ENCODE assay signal across 28 cellular contexts in the genomic region with DNA sequence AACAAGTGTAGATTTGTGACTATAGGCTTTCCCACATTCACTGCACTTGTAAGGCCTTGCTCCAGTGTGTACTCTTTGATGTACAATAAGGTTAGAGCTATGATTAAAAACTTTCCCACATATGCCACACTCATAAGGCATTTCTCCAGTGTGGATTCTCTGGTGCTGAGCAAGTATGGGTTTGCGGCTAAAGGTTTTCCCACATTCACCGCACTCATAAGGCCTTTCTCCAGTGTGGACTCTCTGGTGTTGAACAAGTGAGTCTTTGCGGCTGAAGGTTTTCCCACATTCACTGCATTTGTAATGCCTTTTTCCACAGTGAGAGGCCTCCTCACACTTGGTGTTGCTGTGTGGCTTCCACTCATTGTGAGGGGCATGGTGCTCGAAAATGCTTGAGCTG. TPM values are rescaled to one million over a fixed set of nuclear protein-coding genes. Genes with fewer than 3 reads are reported as not detected.
DNase-seq lines count a peak whose midpoint lies in the region; ATAC-seq, FAIRE-seq and TF ChIP-seq lines count a peak whose summit lies in the region.
"Had no signal": no experiment of that assay in that cellular context is flagged by ENCODE, and none has a peak within 500 bp of the region (broad histone marks: within the 10 kb centered on the region; RNA-seq: fewer than 3 reads in every experiment).

No MANE protein-coding gene starts in this region.

- CTCF ChIA-PET in K562 (lab: Yijun Ruan, JAX; ENCODE audit: low intra/inter-chr PET ratio) = no interaction called here

- H3K9me1 ChIP-seq in K562 (ENCODE audit: control insufficient read depth, insufficient read depth, low read length) = no peaks in the 10 kb centered on the region

- no peak for FAIRE-seq in K562 (lab: Jason Lieb, UNC)
- FAIRE-seq: A549, GM12891, H54 had no signal

- H3K27ac ChIP-seq in K562 (ENCODE audit: extremely low read depth, low read depth, low read length) = no peak overlapping the region
- H3K27ac ChIP-seq in subcutaneous abdominal adipose tissue (ENCODE audit: low read depth, low read length) = no peak overlapping the region
- no peak overlapping the region for H3K27ac ChIP-seq in caudate nucleus (ENCODE audit: low read depth, low read length)
- H3K27ac ChIP-seq: A549, HL-60, uterus had no signal

- TF ChIP-seq EP300 in K562 (IDR thresholded peaks at IDR 0.05; ENCODE audit: low read length) = no peak

- no peak overlapping the region for H2AFZ ChIP-seq in K562 (ENCODE audit: low read depth, low read length)

- in situ Hi-C loops in K562 (cut with MboI) = no loop called here

- TF ChIP-seq CTCF in K562 (IDR thresholded peaks at IDR 0.05 in 2 of 3, conservative IDR thresholded peaks at IDR 0.05 in 1 of 3; ENCODE audit: insufficient read depth in 2 of 3, low read depth in 1 of 3, low read length in 3 of 3) = no peak
- no peak for TF ChIP-seq CTCF in fibroblast of the aortic adventitia (IDR thresholded peaks at IDR 0.05; ENCODE audit: insufficient read depth, low read length)

- H3K36me3 ChIP-seq in K562 (ENCODE audit: control insufficient read depth, insufficient read depth, low read length) (no peaks in the 10 kb centered on the region; the same call in 2 of the 3 replicates), subcutaneous abdominal adipose tissue (ENCODE audit: control insufficient read depth in 5 of 5, insufficient read depth in 5 of 5, low read length in 5 of 5) (peaks cover 33 to 50% (median 37%) of the 10 kb centered on the region in 5 donors)
- H3K36me3 ChIP-seq: uterus had no signal

- H3K9me3 ChIP-seq in K562 (replicated peaks; ENCODE audit: control insufficient read depth, insufficient read depth, low read depth, low read length) (peaks cover 11% of the 10 kb centered on the region), subcutaneous abdominal adipose tissue (ENCODE audit: control insufficient read depth in 5 of 5, low read length in 5 of 5) (peaks cover 70 to 82% (median 80%) of the 10 kb centered on the region in 5 donors)

- intact Hi-C loops in K562 (cut with micrococcal nuclease) = no loop called here

- H4K20me1 ChIP-seq in K562 (replicated peaks; ENCODE audit: control insufficient read depth, insufficient read depth, low read length) = no peaks in the 10 kb centered on the region

- H3K4me2 ChIP-seq in K562 (ENCODE audit: insufficient read depth, low read length) = no peak overlapping the region
- H3K4me2 ChIP-seq: A549 had no signal

- no peaks in the 10 kb centered on the region for H3K27me3 ChIP-seq in K562 (ENCODE audit: control insufficient read depth in 2 of 2, insufficient read depth in 2 of 2, low read length in 2 of 2)
- no peaks in the 10 kb centered on the region for H3K27me3 ChIP-seq in subcutaneous abdominal adipose tissue (ENCODE audit: control insufficient read depth in 5 of 5, insufficient read depth in 4 of 5, low read length in 5 of 5)
- H3K27me3 ChIP-seq: uterus had no signal

- H3K9ac ChIP-seq in K562 (ENCODE audit: insufficient read depth in 1 of 2, low read depth in 2 of 2, low read length in 2 of 2) (no peak overlapping the region), subcutaneous abdominal adipose tissue (ENCODE audit: low read length in 5 of 5) (no peak overlapping the region)

- H3K4me1 ChIP-seq in K562 (replicated peaks in 1 of 2; ENCODE audit: control insufficient read depth in 2 of 2, insufficient read depth in 2 of 2, low read length in 2 of 2) (peaks cover 0 to 7% of the 10 kb centered on the region in 2 experiments; a peak in 1 of 5 replicates), subcutaneous abdominal adipose tissue (ENCODE audit: control insufficient read depth in 5 of 5, insufficient read depth in 5 of 5, low read length in 5 of 5) (peaks cover 3 to 20% (median 15%) of the 10 kb centered on the region in 5 donors)
- H3K4me1 ChIP-seq: A549, uterus had no signal

- no peak for TF ChIP-seq RAD21 in K562 (CRISPR knock-in tag; conservative IDR thresholded peaks at IDR 0.05 in 1 of 2, IDR thresholded peaks at IDR 0.05 in 1 of 2)

- 17% methylated on average over 4 of the region's 4 CpGs for WGBS in K562 (ENCODE audit: insufficient coverage, low coverage, missing lambda C conversion rate)

- H3K79me2 ChIP-seq in K562 (ENCODE audit: control insufficient read depth, insufficient read depth, low read length) = no peaks in the 10 kb centered on the region

- no TSS peak for BruUV-seq in K562 (replicated peaks; lab: Mats Ljungman, UMichigan)

- POLR2A ChIA-PET in K562 (lab: Yijun Ruan, JAX) = no interaction called here

- peak; percentile 25 for DNase-seq in NCI-H2227 (lab: John Stamatoyannopoulos, UW; ENCODE audit: unreplicated experiment)
- DNase-seq in NCI-H2227 treated with DMSO at 0.1 percent for 48 hours (lab: John Stamatoyannopoulos, UW) = no peak
- DNase-seq in K562 (ENCODE audit: extremely low read depth in 1 of 4, low spot score in 3 of 4) = no peak
- peak; percentile 8 for DNase-seq in fibroblast of the aortic adventitia (ENCODE audit: low read depth)
- DNase-seq in caudate nucleus (lab: John Stamatoyannopoulos, UW) = no peak
- DNase-seq: activated CD4-positive, alpha-beta T cell treated with anti-CD3 and anti-CD28 coated beads, Interleukin-2, amount 50 U/mL, for 1 hour; aorta; effector CD4-positive, alpha-beta T cell; IMR-90; mesenchymal stem cell; naive B cell; NCI-H1436; NCI-H524; occipital lobe; SHP77 treated with DMSO at 0.1 percent for 48 hours; stimulated activated CD4-positive, alpha-beta T cell treated with anti-CD3 and anti-CD28 coated beads, Interleukin-1b, Interleukin-23, amount 100 ng/mL, for 48 hours; T-helper 9 cell; uterus had no signal

- ATAC-seq in K562 (no peak), HG02798 (IDR thresholded peaks at IDR 0.05; ENCODE audit: poor library complexity, unreplicated experiment) (no peak), HG02588 (IDR thresholded peaks at IDR 0.05; ENCODE audit: unreplicated experiment) (no peak)
- ATAC-seq: A549, esophagus mucosa had no signal

- H3K4me3 ChIP-seq in K562 (no peak overlapping the region), fibroblast of the aortic adventitia (ENCODE audit: low read depth, low read length) (no peak overlapping the region), subcutaneous abdominal adipose tissue (ENCODE audit: low read depth in 1 of 5, low read length in 5 of 5) (peak overlapping the region; percentile 33 to 95 (median 91))
- H3K4me3 ChIP-seq: A549, uterus had no signal

- TF ChIP-seq POLR2A in K562 (conservative IDR thresholded peaks at IDR 0.05) = no peak

RNA-seq across cellular contexts. Expression of gene ZNF772, which starts 3.7 kb away (rescaled TPM):
- total RNA-seq in K562 (2011; cell fraction: chromatin; rRNA removed; ENCODE audit: low replicate concordance) = 4.5 and 6.0 TPM in 2 replicates
- 3.9 and 5.3 TPM in 2 replicates for total RNA-seq in K562 (2011; cell fraction: nucleolus; rRNA removed)
- total RNA-seq in K562 (2011; cell fraction: nucleoplasm; rRNA removed) = 5.0 and 5.3 TPM in 2 replicates
- total RNA-seq in K562 (2014; rRNA removed) = 0.98 and 1.6 TPM in 2 replicates
- 1.3 and 2.0 TPM in 2 replicates for total RNA-seq in K562 (2014; rRNA removed; fragmentation: Illumina TruSeq; extraction: Trizol)
- 1.1 and 1.4 TPM in 2 replicates for total RNA-seq in K562 (2015; rRNA removed; fragmentation: Illumina TruSeq; extraction: Trizol)
- total RNA-seq in K562 (2021) = 1.2 and 1.3 TPM in 2 replicates
- polyA plus RNA-seq in K562 (2011; rRNA removed) = 0.70 and 1.9 TPM in 2 replicates
- 0.71 and 0.89 TPM in 2 replicates for polyA plus RNA-seq in K562 (2011; cell fraction: cytosol; rRNA removed)
- polyA plus RNA-seq in K562 (2011; cell fraction: nucleus; rRNA removed) = 0.88 and 1.6 TPM in 2 replicates
- 0.62 and 0.73 TPM in 2 replicates for polyA plus RNA-seq in K562 (2012)
- polyA plus RNA-seq in K562 (2014; fragmentation: Illumina TruSeq; extraction: Trizol) = 0.77 and 1.1 TPM in 2 replicates
- polyA plus RNA-seq in K562 (2014; fragmentation: Nextera tagmentation; extraction: Ambion mirVana) = under 1 TPM; 0.13 to 0.21 TPM
- polyA plus RNA-seq in K562 (2014; rRNA removed) = 0.28 and 0.51 TPM in 2 replicates
- 1.8 and 4.8 TPM in 2 replicates for polyA minus RNA-seq in K562 (2011; rRNA and poly(A)+ RNA removed)
- polyA minus RNA-seq in K562 (2011; cell fraction: cytosol; rRNA and poly(A)+ RNA removed) = 0.46 and 1.5 TPM in 2 replicates
- polyA minus RNA-seq in K562 (2011; cell fraction: nucleus; rRNA and poly(A)+ RNA removed) = 2.1 and 4.8 TPM in 2 replicates
- 6.4 and 17.9 TPM in 2 replicates for total RNA-seq in fibroblast of the aortic adventitia (ENCODE audit: low replicate concordance)

RNA-seq across cellular contexts. Expression of gene ZNF419, which starts 13.9 kb away (rescaled TPM):
- total RNA-seq in K562 (2011; cell fraction: chromatin; rRNA removed; ENCODE audit: low replicate concordance) = 7.7 and 13.6 TPM in 2 replicates
- total RNA-seq in K562 (2011; cell fraction: nucleolus; rRNA removed) = 7.6 and 8.3 TPM in 2 replicates
- 9.8 and 12.7 TPM in 2 replicates for total RNA-seq in K562 (2011; cell fraction: nucleoplasm; rRNA removed)
- 1.4 and 1.6 TPM in 2 replicates for total RNA-seq in K562 (2014; rRNA removed)
- total RNA-seq in K562 (2014; rRNA removed; fragmentation: Illumina TruSeq; extraction: Trizol) = 1.8 and 2.3 TPM in 2 replicates
- 1.2 and 1.3 TPM in 2 replicates for total RNA-seq in K562 (2015; rRNA removed; fragmentation: Illumina TruSeq; extraction: Trizol)
- total RNA-seq in K562 (2021) = 1.5 TPM in 2 replicates
- polyA plus RNA-seq in K562 (2011; rRNA removed) = 1.7 and 5.4 TPM in 2 replicates
- 1.8 and 3.0 TPM in 2 replicates for polyA plus RNA-seq in K562 (2011; cell fraction: cytosol; rRNA removed)
- polyA plus RNA-seq in K562 (2011; cell fraction: nucleus; rRNA removed) = 5.5 and 15.2 TPM in 2 replicates
- polyA plus RNA-seq in K562 (2012) = 0.99 and 1.8 TPM in 2 replicates
- 1.3 TPM in 2 replicates for polyA plus RNA-seq in K562 (2014; fragmentation: Illumina TruSeq; extraction: Trizol)
- under 1 TPM; 0.07 to 0.50 TPM for polyA plus RNA-seq in K562 (2014; fragmentation: Nextera tagmentation; extraction: Ambion mirVana)
- polyA plus RNA-seq in K562 (2014; rRNA removed) = 1.3 and 2.2 TPM in 2 replicates
- 1.6 and 3.5 TPM in 2 replicates for polyA minus RNA-seq in K562 (2011; rRNA and poly(A)+ RNA removed)
- polyA minus RNA-seq in K562 (2011; cell fraction: cytosol; rRNA and poly(A)+ RNA removed) = 1.2 TPM in 1 of 2 replicates, not detected in the other
- polyA minus RNA-seq in K562 (2011; cell fraction: nucleus; rRNA and poly(A)+ RNA removed) = 3.4 and 6.3 TPM in 2 replicates
- total RNA-seq in fibroblast of the aortic adventitia (ENCODE audit: low replicate concordance) = 7.8 and 10.3 TPM in 2 replicates

RNA-seq across cellular contexts. Expression of gene VN1R1, which starts 16.7 kb away (rescaled TPM):
- 0.23 and 0.35 TPM in 2 replicates for total RNA-seq in K562 (2011; cell fraction: chromatin; rRNA removed; ENCODE audit: low replicate concordance)
- 0.13 and 0.33 TPM in 2 replicates for total RNA-seq in K562 (2011; cell fraction: nucleolus; rRNA removed)
- total RNA-seq in K562 (2011; cell fraction: nucleoplasm; rRNA removed) = 0.46 and 0.51 TPM in 2 replicates
- total RNA-seq in K562 (2014; rRNA removed) (0.14 TPM in 1 of 2 replicates, not detected in the other), K562 (2014; rRNA removed; fragmentation: Illumina TruSeq; extraction: Trizol) (0.07 TPM in 1 of 2 replicates, not detected in the other), K562 (2015; rRNA removed; fragmentation: Illumina TruSeq; extraction: Trizol) (not detected in 2 replicates), K562 (2021) (not detected in 2 replicates), fibroblast of the aortic adventitia (ENCODE audit: low replicate concordance) (0.16 and 0.90 TPM in 2 replicates)
- polyA plus RNA-seq in K562 (2011; rRNA removed) (0.10 and 0.11 TPM in 2 replicates), K562 (2014; fragmentation: Illumina TruSeq; extraction: Trizol) (not detected in 2 replicates), K562 (2014; fragmentation: Nextera tagmentation; extraction: Ambion mirVana) (under 1 TPM; 0.08 to 0.10 TPM), K562 (2014; rRNA removed) (0.04 TPM in 1 of 2 replicates, not detected in the other)
- 0.03 TPM in 1 of 2 replicates, not detected in the other for polyA plus RNA-seq in K562 (2011; cell fraction: cytosol; rRNA removed)
- 0.04 and 0.07 TPM in 2 replicates for polyA plus RNA-seq in K562 (2011; cell fraction: nucleus; rRNA removed)
- polyA plus RNA-seq in K562 (2012) = 0.05 and 0.21 TPM in 2 replicates
- polyA minus RNA-seq in K562 (2011; rRNA and poly(A)+ RNA removed) = 0.11 TPM in 1 of 2 replicates, not detected in the other
- not detected in 2 replicates for polyA minus RNA-seq in K562 (2011; cell fraction: cytosol; rRNA and poly(A)+ RNA removed)
- not detected in 2 replicates for polyA minus RNA-seq in K562 (2011; cell fraction: nucleus; rRNA and poly(A)+ RNA removed)
- total RNA-seq: activated T-helper 1 cell treated with anti-CD3 and anti-CD28 coated beads, Interleukin-12 subunit alpha, Interleukin-12 subunit beta, Interleukin-2, Interleukin-4 antibody, amounts not matched to agents 30 ng/mL and 10 ng/mL and 1 ng/mL, durations not matched to agents 14 hours and 24 hours and 36 hours; Daoy had no signal

RNA-seq across cellular contexts. Expression of gene ZNF773, which starts 26.1 kb away (rescaled TPM):
- total RNA-seq in K562 (2011; cell fraction: chromatin; rRNA removed; ENCODE audit: low replicate concordance) = 4.6 and 6.2 TPM in 2 replicates
- total RNA-seq in K562 (2011; cell fraction: nucleolus; rRNA removed) = 4.7 and 5.4 TPM in 2 replicates
- total RNA-seq in K562 (2011; cell fraction: nucleoplasm; rRNA removed) = 9.3 and 11.5 TPM in 2 replicates
- under 0.01 TPM in 1 of 2 replicates, not detected in the other for total RNA-seq in K562 (2014; rRNA removed)
- total RNA-seq in K562 (2014; rRNA removed; fragmentation: Illumina TruSeq; extraction: Trizol) = 0.35 and 0.58 TPM in 2 replicates
- total RNA-seq in K562 (2015; rRNA removed; fragmentation: Illumina TruSeq; extraction: Trizol) = 0.04 TPM in 1 of 2 replicates, not detected in the other
- total RNA-seq in K562 (2021) = 0.31 and 0.82 TPM in 2 replicates
- 0.87 and 2.0 TPM in 2 replicates for polyA plus RNA-seq in K562 (2011; rRNA removed)
- 1.2 and 1.6 TPM in 2 replicates for polyA plus RNA-seq in K562 (2011; cell fraction: cytosol; rRNA removed)
- 4.4 and 13.2 TPM in 2 replicates for polyA plus RNA-seq in K562 (2011; cell fraction: nucleus; rRNA removed)
- polyA plus RNA-seq in K562 (2012) = 0.09 and 0.36 TPM in 2 replicates
- polyA plus RNA-seq in K562 (2014; fragmentation: Illumina TruSeq; extraction: Trizol) = 0.31 and 0.66 TPM in 2 replicates
- under 1 TPM in 1 of 2 experiments, not detected in 1; 0.04 TPM for polyA plus RNA-seq in K562 (2014; fragmentation: Nextera tagmentation; extraction: Ambion mirVana)
- 0.30 and 0.35 TPM in 2 replicates for polyA plus RNA-seq in K562 (2014; rRNA removed)
- 0.48 and 1.9 TPM in 2 replicates for polyA minus RNA-seq in K562 (2011; rRNA and poly(A)+ RNA removed)
- 1.5 TPM in 1 of 2 replicates, not detected in the other for polyA minus RNA-seq in K562 (2011; cell fraction: cytosol; rRNA and poly(A)+ RNA removed)
- 1.9 and 2.0 TPM in 2 replicates for polyA minus RNA-seq in K562 (2011; cell fraction: nucleus; rRNA and poly(A)+ RNA removed)
- 15.6 and 16.6 TPM in 2 replicates for total RNA-seq in fibroblast of the aortic adventitia (ENCODE audit: low replicate concordance)

RNA-seq across cellular contexts. Expression of gene ZNF749, which starts 38.5 kb away (rescaled TPM):
- total RNA-seq in K562 (2011; cell fraction: chromatin; rRNA removed; ENCODE audit: low replicate concordance) = 35.8 and 47.2 TPM in 2 replicates
- total RNA-seq in K562 (2011; cell fraction: nucleolus; rRNA removed) = 32.0 and 34.6 TPM in 2 replicates
- 40.3 and 59.6 TPM in 2 replicates for total RNA-seq in K562 (2011; cell fraction: nucleoplasm; rRNA removed)
- 13.7 and 20.1 TPM in 2 replicates for total RNA-seq in K562 (2014; rRNA removed)
- 14.8 and 15.6 TPM in 2 replicates for total RNA-seq in K562 (2014; rRNA removed; fragmentation: Illumina TruSeq; extraction: Trizol)
- total RNA-seq in K562 (2015; rRNA removed; fragmentation: Illumina TruSeq; extraction: Trizol) = 13.8 and 15.0 TPM in 2 replicates
- 16.3 and 19.2 TPM in 2 replicates for total RNA-seq in K562 (2021)
- polyA plus RNA-seq in K562 (2011; rRNA removed) = 28.8 and 33.2 TPM in 2 replicates
- 17.3 and 25.2 TPM in 2 replicates for polyA plus RNA-seq in K562 (2011; cell fraction: cytosol; rRNA removed)
- 17.6 and 22.5 TPM in 2 replicates for polyA plus RNA-seq in K562 (2011; cell fraction: nucleus; rRNA removed)
- polyA plus RNA-seq in K562 (2012) = 9.6 and 16.0 TPM in 2 replicates
- 13.7 and 17.5 TPM in 2 replicates for polyA plus RNA-seq in K562 (2014; fragmentation: Illumina TruSeq; extraction: Trizol)
- polyA plus RNA-seq in K562 (2014; fragmentation: Nextera tagmentation; extraction: Ambion mirVana) = 1 to 10 TPM; 5.3 to 7.8 TPM
- 19.4 and 24.2 TPM in 2 replicates for polyA plus RNA-seq in K562 (2014; rRNA removed)
- 21.5 and 27.8 TPM in 2 replicates for polyA minus RNA-seq in K562 (2011; rRNA and poly(A)+ RNA removed)
- polyA minus RNA-seq in K562 (2011; cell fraction: cytosol; rRNA and poly(A)+ RNA removed) = 11.6 and 13.2 TPM in 2 replicates
- polyA minus RNA-seq in K562 (2011; cell fraction: nucleus; rRNA and poly(A)+ RNA removed) = 11.6 and 17.9 TPM in 2 replicates
- 1.8 and 7.8 TPM in 2 replicates for total RNA-seq in fibroblast of the aortic adventitia (ENCODE audit: low replicate concordance)

Comparison
In these comparisons a context has a peak if more than half of its experiments do, and no peak if none do; other contexts are left out.
1. DNase-seq: peak in NCI-H2227 (single experiment) and fibroblast of the aortic adventitia (single experiment); none in NCI-H2227 treated with DMSO at 0.1 percent for 48 hours (single experiment), K562 (0 of 4) and caudate nucleus (0 of 61).
2. H3K4me3 ChIP-seq: peak in subcutaneous abdominal adipose tissue (5 of 5); none in K562 (single experiment) and fibroblast of the aortic adventitia (single experiment).